25 cellular contexts compared by ENCODE assay signal in the genomic region with DNA sequence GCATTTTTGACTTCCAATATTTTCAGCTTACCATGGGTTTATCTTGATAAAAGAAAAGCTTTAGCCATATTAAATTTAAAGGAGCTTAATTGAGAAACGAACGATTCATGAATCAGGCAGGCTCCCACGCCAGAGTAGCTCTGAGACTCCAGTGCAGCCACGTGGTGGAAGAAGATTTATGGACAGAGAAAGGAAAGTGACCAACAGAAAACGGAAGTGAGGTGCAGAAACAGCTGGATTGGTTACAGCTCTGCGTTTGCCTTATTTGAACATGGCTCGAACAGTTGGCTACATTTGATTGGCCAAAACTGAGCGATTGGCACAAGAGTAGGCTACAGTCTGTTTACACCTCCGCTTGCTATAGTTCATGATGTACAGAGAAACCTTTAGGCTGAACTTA.
DNase-seq lines count a peak whose midpoint lies in the region; ATAC-seq, FAIRE-seq and TF ChIP-seq lines count a peak whose summit lies in the region.
"Had no signal": no experiment of that assay in that cellular context is flagged by ENCODE, and none has a peak within 500 bp of the region (broad histone marks: within the 10 kb centered on the region; RNA-seq: fewer than 3 reads in every experiment).

No MANE protein-coding gene starts in this region.

- BruUV-seq in K562 (replicated peaks; lab: Mats Ljungman, UMichigan), result no TSS peak

- no peak overlapping the region for H3K4me3 ChIP-seq in Loucy (ENCODE audit: low read length, poor library complexity, severe bottlenecking)
- H3K4me3 ChIP-seq in K562, result no peak overlapping the region
- H3K4me3 ChIP-seq: GM23248 had no signal

- no peak for ATAC-seq in K562
- no peak for ATAC-seq in activated CD4-positive, CD25-positive, alpha-beta regulatory T cell treated with anti-CD3 and anti-CD28 coated beads, Interleukin-2, amount 50 U/mL, for 24 hours
- ATAC-seq: HCT116 had no signal

- H3K4me2 ChIP-seq in Loucy (ENCODE audit: low read depth, low read length, poor library complexity, severe bottlenecking) (no peak overlapping the region), K562 (ENCODE audit: insufficient read depth, low read length) (no peak overlapping the region)

- intact Hi-C loops in K562 (cut with micrococcal nuclease), result no loop called here

- TF ChIP-seq POLR2A in K562 (conservative IDR thresholded peaks at IDR 0.05), result no peak

- 1% methylated on average over 9 of the region's 9 CpGs for WGBS in K562 (ENCODE audit: insufficient coverage, low coverage, missing lambda C conversion rate)

- no peak for FAIRE-seq in K562 (lab: Jason Lieb, UNC)
- FAIRE-seq: A204.1, GM12891, GM19239, HTR-8/SVneo had no signal

- in situ Hi-C loops in SK-MEL-5 (cut with HindIII; ENCODE audit: low pct_unique_long_range_greater_than_20kb, low sequenced_read_pairs), result no loop called here
- in situ Hi-C loops in K562 (cut with MboI), result no loop called here

- no peak for TF ChIP-seq RAD21 in K562 (CRISPR knock-in tag; conservative IDR thresholded peaks at IDR 0.05 in 1 of 2, IDR thresholded peaks at IDR 0.05 in 1 of 2)

- peak; percentile 6 for DNase-seq in SK-MEL-5 (ENCODE audit: low read depth, low spot score)
- no peak for DNase-seq in K562 (ENCODE audit: extremely low read depth in 1 of 4, low spot score in 3 of 4)
- no peak for DNase-seq in SKM-1 treated with dmso at 0.1 percent for 144 hours (lab: John Stamatoyannopoulos, UW; ENCODE audit: unreplicated experiment)
- no peak for DNase-seq in NCI-H1436 treated with DMSO at 0.1 percent for 48 hours (lab: John Stamatoyannopoulos, UW)
- DNase-seq: ACHN; BE2C; C1 segment of cervical spinal cord; CD4-positive, CD25-positive, alpha-beta regulatory T cell; CD8-positive, alpha-beta memory T cell; COR-L47; DMS 273 treated with DMSO at 0.1 percent for 48 hours; DMS53; DND-41; EL; GM23248; HFFc6; IMR-90 had no signal

- TF ChIP-seq CTCF in Loucy (conservative IDR thresholded peaks at IDR 0.05; ENCODE audit: low read length) (no peak), K562 (IDR thresholded peaks at IDR 0.05 in 2 of 3, conservative IDR thresholded peaks at IDR 0.05 in 1 of 3; ENCODE audit: insufficient read depth in 2 of 3, low read depth in 1 of 3, low read length in 3 of 3) (no peak)

- no peak overlapping the region for H3K27ac ChIP-seq in K562 (ENCODE audit: extremely low read depth, low read depth, low read length)
- H3K27ac ChIP-seq: GM23248, HL-60 had no signal

- H3K9me2 ChIP-seq in Loucy (replicated peaks; ENCODE audit: low read depth, low read length), result no peaks in the 10 kb centered on the region

- CTCF ChIA-PET in K562 (lab: Yijun Ruan, JAX; ENCODE audit: low intra/inter-chr PET ratio), result no interaction called here

- H3K36me3 ChIP-seq in Loucy (ENCODE audit: insufficient read depth, low read length) (no peaks in the 10 kb centered on the region), K562 (ENCODE audit: control insufficient read depth, insufficient read depth, low read length) (no peaks in the 10 kb centered on the region)
- H3K36me3 ChIP-seq: BE2C had no signal

- H2AFZ ChIP-seq in Loucy (ENCODE audit: low read length) (peak overlapping the region; percentile 56; the same call in 1 of the 2 replicates), K562 (ENCODE audit: low read depth, low read length) (no peak overlapping the region)
- H2AFZ ChIP-seq: GM23248 had no signal

- H3K27me3 ChIP-seq in Loucy (ENCODE audit: insufficient read depth, low read length, poor library complexity, severe bottlenecking), result no peaks in the 10 kb centered on the region
- H3K27me3 ChIP-seq in K562 (ENCODE audit: control insufficient read depth in 2 of 2, insufficient read depth in 2 of 2, low read length in 2 of 2), result no peaks in the 10 kb centered on the region
- H3K27me3 ChIP-seq: BE2C had no signal

- H3F3A ChIP-seq in Loucy (ENCODE audit: low read depth), result 0 out of 2 replicates have a peak, but pooled peaks cover 4% of the 10 kb centered on the region

- H3K79me2 ChIP-seq in Loucy (ENCODE audit: insufficient read depth, low read length) (no peaks in the 10 kb centered on the region), K562 (ENCODE audit: control insufficient read depth, insufficient read depth, low read length) (no peaks in the 10 kb centered on the region)

- H3K9me3 ChIP-seq in Loucy (ENCODE audit: insufficient read depth, low read depth, low read length) (no peaks in the 10 kb centered on the region), K562 (replicated peaks; ENCODE audit: control insufficient read depth, insufficient read depth, low read depth, low read length) (no peaks in the 10 kb centered on the region)
- H3K9me3 ChIP-seq: BE2C had no signal

- H3K9ac ChIP-seq in Loucy (ENCODE audit: low read depth, low read length, poor library complexity, severe bottlenecking) (no peak overlapping the region), K562 (ENCODE audit: insufficient read depth in 1 of 2, low read depth in 2 of 2, low read length in 2 of 2) (no peak overlapping the region)
- H3K9ac ChIP-seq: GM23248 had no signal

- POLR2A ChIA-PET in K562 (lab: Yijun Ruan, JAX), result no interaction called here

- H4K20me1 ChIP-seq in Loucy (ENCODE audit: insufficient read depth, low read length, poor library complexity, severe bottlenecking) (no peaks in the 10 kb centered on the region), K562 (replicated peaks; ENCODE audit: control insufficient read depth, insufficient read depth, low read length) (no peaks in the 10 kb centered on the region)

- no peak for TF ChIP-seq EP300 in K562 (IDR thresholded peaks at IDR 0.05; ENCODE audit: low read length)

- H3K4me1 ChIP-seq in Loucy (ENCODE audit: insufficient read depth, low read length, poor library complexity, severe bottlenecking) (peaks cover 28% of the 10 kb centered on the region), K562 (replicated peaks in 1 of 2; ENCODE audit: control insufficient read depth in 2 of 2, insufficient read depth in 2 of 2, low read length in 2 of 2) (no peaks in the 10 kb centered on the region)

- H3K9me1 ChIP-seq in K562 (ENCODE audit: control insufficient read depth, insufficient read depth, low read length), result no peaks in the 10 kb centered on the region

TF ChIP-seq in K562, 482 proteins besides CTCF, POLR2A, EP300 and RAD21 (continues in another document):
- TF ChIP-seq GTF2E2 (tag; IDR thresholded peaks at IDR 0.05) (no peak), PKNOX1 (IDR thresholded peaks at IDR 0.05) (peak; percentile 60), ELF1 (tag; IDR thresholded peaks at IDR 0.05) (no peak), ZBTB8A (IDR thresholded peaks at IDR 0.05; ENCODE audit: partially characterized antibody) (no peak), MYC (IDR thresholded peaks at IDR 0.05; ENCODE audit: low read depth, low read length) (peak; percentile 28; the same call in 1 of the 2 replicates), MYC (CRISPR knock-in tag; IDR thresholded peaks at IDR 0.05; ENCODE audit: borderline replicate concordance, low read depth) (no peak), PTTG1 (tag; IDR thresholded peaks at IDR 0.05; ENCODE audit: low read depth) (no peak), MEIS2 (IDR thresholded peaks at IDR 0.05; ENCODE audit: partially characterized antibody) (peak; percentile 69), RFX7 (CRISPR knock-in tag; IDR thresholded peaks at IDR 0.05) (no peak)
- TF ChIP-seq, protein P1, sequence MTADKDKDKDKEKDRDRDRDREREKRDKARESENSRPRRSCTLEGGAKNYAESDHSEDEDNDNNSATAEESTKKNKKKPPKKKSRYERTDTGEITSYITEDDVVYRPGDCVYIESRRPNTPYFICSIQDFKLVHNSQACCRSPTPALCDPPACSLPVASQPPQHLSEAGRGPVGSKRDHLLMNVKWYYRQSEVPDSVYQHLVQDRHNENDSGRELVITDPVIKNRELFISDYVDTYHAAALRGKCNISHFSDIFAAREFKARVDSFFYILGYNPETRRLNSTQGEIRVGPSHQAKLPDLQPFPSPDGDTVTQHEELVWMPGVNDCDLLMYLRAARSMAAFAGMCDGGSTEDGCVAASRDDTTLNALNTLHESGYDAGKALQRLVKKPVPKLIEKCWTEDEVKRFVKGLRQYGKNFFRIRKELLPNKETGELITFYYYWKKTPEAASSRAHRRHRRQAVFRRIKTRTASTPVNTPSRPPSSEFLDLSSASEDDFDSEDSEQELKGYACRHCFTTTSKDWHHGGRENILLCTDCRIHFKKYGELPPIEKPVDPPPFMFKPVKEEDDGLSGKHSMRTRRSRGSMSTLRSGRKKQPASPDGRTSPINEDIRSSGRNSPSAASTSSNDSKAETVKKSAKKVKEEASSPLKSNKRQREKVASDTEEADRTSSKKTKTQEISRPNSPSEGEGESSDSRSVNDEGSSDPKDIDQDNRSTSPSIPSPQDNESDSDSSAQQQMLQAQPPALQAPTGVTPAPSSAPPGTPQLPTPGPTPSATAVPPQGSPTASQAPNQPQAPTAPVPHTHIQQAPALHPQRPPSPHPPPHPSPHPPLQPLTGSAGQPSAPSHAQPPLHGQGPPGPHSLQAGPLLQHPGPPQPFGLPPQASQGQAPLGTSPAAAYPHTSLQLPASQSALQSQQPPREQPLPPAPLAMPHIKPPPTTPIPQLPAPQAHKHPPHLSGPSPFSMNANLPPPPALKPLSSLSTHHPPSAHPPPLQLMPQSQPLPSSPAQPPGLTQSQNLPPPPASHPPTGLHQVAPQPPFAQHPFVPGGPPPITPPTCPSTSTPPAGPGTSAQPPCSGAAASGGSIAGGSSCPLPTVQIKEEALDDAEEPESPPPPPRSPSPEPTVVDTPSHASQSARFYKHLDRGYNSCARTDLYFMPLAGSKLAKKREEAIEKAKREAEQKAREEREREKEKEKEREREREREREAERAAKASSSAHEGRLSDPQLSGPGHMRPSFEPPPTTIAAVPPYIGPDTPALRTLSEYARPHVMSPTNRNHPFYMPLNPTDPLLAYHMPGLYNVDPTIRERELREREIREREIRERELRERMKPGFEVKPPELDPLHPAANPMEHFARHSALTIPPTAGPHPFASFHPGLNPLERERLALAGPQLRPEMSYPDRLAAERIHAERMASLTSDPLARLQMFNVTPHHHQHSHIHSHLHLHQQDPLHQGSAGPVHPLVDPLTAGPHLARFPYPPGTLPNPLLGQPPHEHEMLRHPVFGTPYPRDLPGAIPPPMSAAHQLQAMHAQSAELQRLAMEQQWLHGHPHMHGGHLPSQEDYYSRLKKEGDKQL (CRISPR knock-in tag; IDR thresholded peaks at IDR 0.05; ENCODE audit: borderline replicate concordance), result no peak
